ENCODE assay signal across 18 cellular contexts in the genomic region with DNA sequence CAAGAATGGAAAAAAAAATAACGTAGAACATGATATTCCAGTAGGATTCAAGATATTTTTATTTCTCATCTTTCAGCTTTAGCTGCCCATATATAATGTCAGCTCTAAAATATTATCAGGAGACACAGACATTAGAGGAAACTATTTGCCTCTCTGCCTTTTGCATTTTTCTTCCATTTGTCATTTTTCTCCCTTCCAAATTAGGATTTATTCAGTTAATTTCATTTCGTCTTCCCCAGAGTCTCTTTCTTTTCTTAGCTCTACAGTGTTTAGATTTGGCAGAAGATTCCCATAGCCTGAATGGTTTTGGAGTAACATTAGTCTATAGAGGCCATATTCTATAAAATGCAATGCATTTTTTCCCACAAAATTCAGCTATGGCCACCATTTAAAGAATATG. TPM values are rescaled to one million over a fixed set of nuclear protein-coding genes. Genes with fewer than 3 reads are reported as not detected.
DNase-seq lines count a peak whose midpoint lies in the region; ATAC-seq and TF ChIP-seq lines count a peak whose summit lies in the region.
"Had no signal": no experiment of that assay in that cellular context is flagged by ENCODE, and none has a peak within 500 bp of the region (broad histone marks: within the 10 kb centered on the region; RNA-seq: fewer than 3 reads in every experiment).

No MANE protein-coding gene starts in this region.

- H3K9me3 ChIP-seq in Panc1 (ENCODE audit: control insufficient read depth, insufficient read depth, low read depth, low read length) = no peaks in the 10 kb centered on the region
- no peaks in the 10 kb centered on the region for H3K9me3 ChIP-seq in esophagus muscularis mucosa
- no peaks in the 10 kb centered on the region for H3K9me3 ChIP-seq in parathyroid adenoma (ENCODE audit: control insufficient read depth, low read length)
- H3K9me3 ChIP-seq in neuronal stem cell (replicated peaks in 1 of 2; ENCODE audit: control insufficient read depth in 2 of 2, insufficient read depth in 1 of 2, low read depth in 1 of 2, low read length in 2 of 2) = no peaks in the 10 kb centered on the region
- H3K9me3 ChIP-seq: right lobe of liver had no signal

- no peak overlapping the region for H3K23ac ChIP-seq in neuronal stem cell (ENCODE audit: low read depth, low read length, poor library complexity)

- H2AFZ ChIP-seq in parathyroid adenoma (peak overlapping the region; percentile 66), neuronal stem cell (ENCODE audit: low read length) (no peak overlapping the region)

- intact Hi-C loops in Panc1 (cut with micrococcal nuclease; ENCODE audit: unreplicated experiment) = loop anchor here (10.0 kb wide), 2 partner anchors 103 to 153 kb away; no protein-coding TSS in a partner anchor
- intact Hi-C loops in esophagus muscularis mucosa (cut with DNase I) = loop anchor here (10.0 kb wide), 1 partner anchor 173 kb away; no protein-coding TSS in a partner anchor

- TF ChIP-seq EP300 in esophagus muscularis mucosa (IDR thresholded peaks at IDR 0.05) = no peak

- H3K4me2 ChIP-seq in parathyroid adenoma (ENCODE audit: low read length) = no peak overlapping the region
- H3K4me2 ChIP-seq in neuronal stem cell (ENCODE audit: insufficient read depth, low read length, poor library complexity, severe bottlenecking) = no peak overlapping the region

- TF ChIP-seq CTCF in AG04449 (IDR thresholded peaks at IDR 0.05; ENCODE audit: insufficient read depth, low read length, missing control alignments) = no peak
- no peak for TF ChIP-seq CTCF in Panc1 (IDR thresholded peaks at IDR 0.05)
- no peak for TF ChIP-seq CTCF in esophagus muscularis mucosa (IDR thresholded peaks at IDR 0.05)
- TF ChIP-seq CTCF in parathyroid adenoma (IDR thresholded peaks at IDR 0.05) = no peak

- H2AK5ac ChIP-seq in neuronal stem cell (ENCODE audit: low read depth, low read length) = no peak overlapping the region

- H2BK5ac ChIP-seq in neuronal stem cell (ENCODE audit: low read length) = no peak overlapping the region

- H2BK15ac ChIP-seq in neuronal stem cell (ENCODE audit: low read length) = no peak overlapping the region

- H3K14ac ChIP-seq in neuronal stem cell (ENCODE audit: low read length) = no peak overlapping the region

- POLR2A ChIA-PET in AG04449 (lab: Yijun Ruan, JAX) = interaction anchor here (0.8 to 1.2 kb wide), 4 partner anchors 33 to 114 kb away, joined by 3 to 9 read pairs (median 4); no protein-coding TSS in a partner anchor
- POLR2A ChIA-PET in Panc1 (lab: Charles Lee) = interaction anchor here (0.6 to 0.7 kb wide), 3 partner anchors 12 to 280 kb away, joined by 3 to 7 read pairs (median 4); a partner anchor contains a TSS

- no peaks in the 10 kb centered on the region for H3K79me2 ChIP-seq in parathyroid adenoma

- H2BK120ac ChIP-seq in neuronal stem cell (ENCODE audit: low read depth, low read length) = no peak overlapping the region

- H3K9ac ChIP-seq in parathyroid adenoma = no peak overlapping the region
- no peak overlapping the region for H3K9ac ChIP-seq in neuronal stem cell (ENCODE audit: low read depth, low read length, poor library complexity)

- H3K36me3 ChIP-seq in Panc1 (ENCODE audit: control insufficient read depth, insufficient read depth, low read length) (no peaks in the 10 kb centered on the region), esophagus muscularis mucosa (no peaks in the 10 kb centered on the region), parathyroid adenoma (ENCODE audit: control insufficient read depth, insufficient read depth, low read length) (no peaks in the 10 kb centered on the region), neuronal stem cell (replicated peaks in 1 of 2; ENCODE audit: control insufficient read depth in 2 of 2, insufficient read depth in 2 of 2, low read length in 2 of 2) (no peaks in the 10 kb centered on the region)
- H3K36me3 ChIP-seq: right lobe of liver had no signal

- no peaks in the 10 kb centered on the region for H3K79me1 ChIP-seq in neuronal stem cell (ENCODE audit: low read depth, low read length)

- no peaks in the 10 kb centered on the region for H3K27me3 ChIP-seq in Panc1 (ENCODE audit: control insufficient read depth, insufficient read depth, low read length)
- peaks cover 0 to 8% (median 0%) of the 10 kb centered on the region in 4 donors for H3K27me3 ChIP-seq in esophagus muscularis mucosa
- no peaks in the 10 kb centered on the region for H3K27me3 ChIP-seq in parathyroid adenoma (ENCODE audit: control insufficient read depth, insufficient read depth, low read length)
- H3K27me3 ChIP-seq in neuronal stem cell (ENCODE audit: control insufficient read depth in 3 of 3, insufficient read depth in 3 of 3, low read depth in 1 of 3, low read length in 3 of 3) = no peaks in the 10 kb centered on the region
- H3K27me3 ChIP-seq: right lobe of liver had no signal

- H3K4me3 ChIP-seq in AG04449 (ENCODE audit: low read depth, low read length) = no peak overlapping the region
- no peak overlapping the region for H3K4me3 ChIP-seq in Panc1 (ENCODE audit: low read depth in 2 of 2, low read length in 2 of 2)
- H3K4me3 ChIP-seq in esophagus muscularis mucosa = no peak overlapping the region
- H3K4me3 ChIP-seq in parathyroid adenoma (ENCODE audit: low read depth, low read length) = no peak overlapping the region
- H3K4me3 ChIP-seq in neuronal stem cell (ENCODE audit: low read length in 2 of 2) = no peak overlapping the region
- H3K4me3 ChIP-seq: right lobe of liver had no signal

- DNase-seq in AG04449 (ENCODE audit: low read depth, low spot score) (peak; percentile 34), Panc1 (ENCODE audit: low read depth, low spot score) (no peak), esophagus muscularis mucosa (ENCODE audit: extremely low spot score) (no peak), neuronal stem cell (ENCODE audit: low spot score) (no peak), OCI-M2 (lab: John Stamatoyannopoulos, UW; ENCODE audit: unreplicated experiment) (no peak), DMS79 treated with DMSO at 0.1 percent for 48 hours (lab: John Stamatoyannopoulos, UW) (no peak)
- DNase-seq: activated CD4-positive, alpha-beta T cell treated with anti-CD3 and anti-CD28 coated beads for 1 hour; activated CD8-positive, alpha-beta memory T cell treated with anti-CD3 and anti-CD28 coated beads, Interleukin-2, amount 50 U/mL, for 4 hours; activated naive CD4-positive, alpha-beta T cell treated with anti-CD3 and anti-CD28 coated beads, Interleukin-2, amount 10 ng/mL, durations not matched to agents 7 days and 5 days; left colon; naive B cell; NCI-H1694 treated with DMSO at 0.1 percent for 48 hours; NCI-H526; right lobe of liver; T-helper 2 cell had no signal

- no peak for TF ChIP-seq POLR2A in esophagus muscularis mucosa (IDR thresholded peaks at IDR 0.05; ENCODE audit: low read depth)

- whole genome bisulfite sequencing in esophagus muscularis mucosa = 41% methylated on average over 2 of the region's 2 CpGs
- WGBS in neuronal stem cell (ENCODE audit: extremely low coverage in 2 of 2, insufficient read length in 2 of 2, insufficient replicate concordance in 1 of 2), 2 donors = no CpG with 5 or more reads among the region's 2 CpGs

- no peak overlapping the region for H2BK12ac ChIP-seq in neuronal stem cell (ENCODE audit: low read length)

- CTCF ChIA-PET in AG04449 (lab: Yijun Ruan, JAX) (interaction anchor here (0.9 to 1.2 kb wide), 3 partner anchors 11 to 120 kb away, joined by 3 to 7 read pairs (median 6); a partner anchor contains a TSS), Panc1 (lab: Charles Lee) (no interaction called here)

- no peak overlapping the region for H3K4ac ChIP-seq in neuronal stem cell (ENCODE audit: low read length)

- no TSS peak for BruUV-seq in Panc1 (replicated peaks; lab: Mats Ljungman, UMichigan)

- ATAC-seq in Panc1 (no peak), HG03045 (IDR thresholded peaks at IDR 0.05; ENCODE audit: unreplicated experiment) (no peak)
- ATAC-seq: left colon; right lobe of liver; stimulated activated effector memory CD8-positive, alpha-beta T cell treated with anti-CD3 and anti-CD28 coated beads, Interleukin-12 subunit alpha, Interleukin-12 subunit beta, amount 100 ng/mL, for 72 hours had no signal

- no peak overlapping the region for H4K91ac ChIP-seq in neuronal stem cell (ENCODE audit: low read depth, low read length, poor library complexity)

- no peak overlapping the region for H3K18ac ChIP-seq in neuronal stem cell (ENCODE audit: low read length)

- H3K4me1 ChIP-seq in Panc1 (ENCODE audit: control insufficient read depth, insufficient read depth, low read length) (peaks cover 34% of the 10 kb centered on the region), esophagus muscularis mucosa (peaks cover 17 to 79% (median 72%) of the 10 kb centered on the region in 4 donors), parathyroid adenoma (peaks cover 4% of the 10 kb centered on the region), neuronal stem cell (ENCODE audit: control insufficient read depth in 2 of 2, insufficient read depth in 1 of 2, low read depth in 1 of 2, low read length in 2 of 2) (peaks cover 0 to 2% of the 10 kb centered on the region in 2 donors)
- H3K4me1 ChIP-seq: right lobe of liver had no signal

- in situ Hi-C loops in Panc1 (cut with HindIII; ENCODE audit: low pct_unique_long_range_greater_than_20kb, low sequenced_read_pairs) = no loop called here

- no peak overlapping the region for H4K8ac ChIP-seq in neuronal stem cell (ENCODE audit: low read depth, low read length)

- H3K27ac ChIP-seq in Panc1 (ENCODE audit: low read length) (peak overlapping the region; percentile 35; the same call in 1 of the 2 replicates), esophagus muscularis mucosa (replicated peaks in 1 of 4) (peak overlapping the region; percentile 96 to 100 (median 98)), parathyroid adenoma (peak overlapping the region; percentile 33), neuronal stem cell (replicated peaks; ENCODE audit: low read length) (no peak overlapping the region)
- H3K27ac ChIP-seq: right lobe of liver had no signal

RNA-seq across cellular contexts. Expression of a gene that starts 5.1 kb away (rescaled TPM):
- total RNA-seq in Panc1 (2021; ENCODE audit: unreplicated experiment) = 133 TPM
- 73.6 TPM for polyA plus RNA-seq in Panc1 (2012; ENCODE audit: insufficient read length)
- total RNA-seq in esophagus muscularis mucosa = 100 to 1,000 TPM; 198 to 229 (median 201) TPM
- polyA plus RNA-seq in neuronal stem cell (2013, experiment 1 of 2) = 187 TPM
- polyA plus RNA-seq in neuronal stem cell (2013, experiment 2 of 2) = 187 TPM
